In genomic region chr19:50167314-50167721, GRCh38 we compare ENCODE assay signal across 15 cellular contexts. TPM values are rescaled to one million over a fixed set of nuclear protein-coding genes. Genes with fewer than 3 reads are reported as not detected.
DNase-seq lines count a peak whose midpoint lies in the region; ATAC-seq and TF ChIP-seq lines count a peak whose summit lies in the region.
"Had no signal": no experiment of that assay in that cellular context is flagged by ENCODE, and none has a peak within 500 bp of the region (broad histone marks: within the 10 kb centered on the region; RNA-seq: fewer than 3 reads in every experiment).

No MANE protein-coding gene starts in this region.

- H3K4me2 ChIP-seq in neural cell (ENCODE audit: low read length) = no peak overlapping the region
- H3K4me2 ChIP-seq in hepatocyte = no peak overlapping the region
- H3K4me2 ChIP-seq in SK-N-SH = no peak overlapping the region

- TF ChIP-seq EP300 in neural cell (conservative IDR thresholded peaks at IDR 0.05; ENCODE audit: poor library complexity, severe bottlenecking) (no peak), SK-N-SH (IDR thresholded peaks at IDR 0.05; ENCODE audit: borderline replicate concordance in 1 of 2, low read depth in 1 of 2, low read length in 1 of 2) (no peak)

- H3F3A ChIP-seq in neural cell (ENCODE audit: insufficient read depth, low read length, poor library complexity, severe bottlenecking) (no peaks in the 10 kb centered on the region), SK-N-SH (replicated peaks; ENCODE audit: insufficient read depth) (no peaks in the 10 kb centered on the region)

- CTCF ChIA-PET in HEK293T (lab: Yijun Ruan, JAX) (interaction anchor here (0.7 kb wide), 1 partner anchor 628 kb away, joined by 3 read pairs; no protein-coding TSS in a partner anchor), SK-N-SH (lab: Yijun Ruan, JAX) (no interaction called here)

- H3K9ac ChIP-seq in neural cell (ENCODE audit: low read length) = no peak overlapping the region
- H3K9ac ChIP-seq in SK-N-SH = no peak overlapping the region

- H2AFZ ChIP-seq in neural cell (ENCODE audit: low read depth, low read length) (no peak overlapping the region), hepatocyte (no peak overlapping the region), SK-N-SH (ENCODE audit: low read depth) (no peak overlapping the region)

- TF ChIP-seq RAD21 in neural cell (conservative IDR thresholded peaks at IDR 0.05) = no peak
- TF ChIP-seq RAD21 in SK-N-SH (IDR thresholded peaks at IDR 0.05; ENCODE audit: low read length) = no peak

- H4K20me1 ChIP-seq in neural cell (ENCODE audit: insufficient read depth) (no peaks in the 10 kb centered on the region), hepatocyte (ENCODE audit: insufficient read depth, poor library complexity, severe bottlenecking) (no peaks in the 10 kb centered on the region), SK-N-SH (ENCODE audit: insufficient read depth) (no peaks in the 10 kb centered on the region)

- TF ChIP-seq CTCF in BE2C (IDR thresholded peaks at IDR 0.05; ENCODE audit: low read depth, low read length) = no peak
- TF ChIP-seq CTCF in VCaP (conservative IDR thresholded peaks at IDR 0.05) = no peak; the same call in 1 of the 2 replicates
- TF ChIP-seq CTCF in neural cell (IDR thresholded peaks at IDR 0.05; ENCODE audit: poor library complexity, severe bottlenecking) = peak; percentile 18
- no peak for TF ChIP-seq CTCF in hepatocyte (IDR thresholded peaks at IDR 0.05; ENCODE audit: poor library complexity)
- TF ChIP-seq CTCF in SK-N-SH (IDR thresholded peaks at IDR 0.05) = no peak

- H3K4me1 ChIP-seq in BE2C = no peaks in the 10 kb centered on the region
- no peaks in the 10 kb centered on the region for H3K4me1 ChIP-seq in hepatocyte (ENCODE audit: insufficient read depth)
- H3K4me1 ChIP-seq in SK-N-SH (ENCODE audit: control insufficient read depth in 1 of 2, insufficient read depth in 2 of 2, low read depth in 1 of 2, low read length in 1 of 2) = no peaks in the 10 kb centered on the region
- H3K4me1 ChIP-seq: testis had no signal

- no peak for ATAC-seq in HG02642 (IDR thresholded peaks at IDR 0.05; ENCODE audit: poor library complexity, unreplicated experiment)
- ATAC-seq: GM12878 had no signal

- no peaks in the 10 kb centered on the region for H3K36me3 ChIP-seq in BE2C
- H3K36me3 ChIP-seq in neural cell (ENCODE audit: insufficient read depth, low read length) = no peaks in the 10 kb centered on the region
- H3K36me3 ChIP-seq in hepatocyte (replicated peaks; ENCODE audit: insufficient read depth, low read depth) = no peaks in the 10 kb centered on the region
- no peaks in the 10 kb centered on the region for H3K36me3 ChIP-seq in SK-N-SH (replicated peaks in 1 of 2; ENCODE audit: control insufficient read depth in 1 of 2, insufficient read depth in 2 of 2, low read length in 1 of 2)
- H3K36me3 ChIP-seq: esophagus squamous epithelium had no signal

- no peaks in the 10 kb centered on the region for H3K79me2 ChIP-seq in neural cell (replicated peaks; ENCODE audit: insufficient read depth, low read length)
- no peaks in the 10 kb centered on the region for H3K79me2 ChIP-seq in hepatocyte
- no peaks in the 10 kb centered on the region for H3K79me2 ChIP-seq in SK-N-SH (ENCODE audit: insufficient read depth)

- no peaks in the 10 kb centered on the region for H3K9me2 ChIP-seq in neural cell (ENCODE audit: insufficient read depth, low read length)
- H3K9me2 ChIP-seq in hepatocyte (replicated peaks; ENCODE audit: insufficient read depth) = no peaks in the 10 kb centered on the region
- no peaks in the 10 kb centered on the region for H3K9me2 ChIP-seq in SK-N-SH

- H3K27ac ChIP-seq in VCaP (peak overlapping the region; percentile 51), neural cell (ENCODE audit: low read length) (peak overlapping the region; percentile 28), hepatocyte (no peak overlapping the region), SK-N-SH (ENCODE audit: low read depth in 2 of 2, low read length in 1 of 2) (no peak overlapping the region)
- H3K27ac ChIP-seq: testis had no signal

- no peaks in the 10 kb centered on the region for H3K9me3 ChIP-seq in BE2C
- H3K9me3 ChIP-seq in neural cell (ENCODE audit: low read length) = no peaks in the 10 kb centered on the region
- H3K9me3 ChIP-seq in hepatocyte (ENCODE audit: low read depth) = no peaks in the 10 kb centered on the region
- no peaks in the 10 kb centered on the region for H3K9me3 ChIP-seq in SK-N-SH
- H3K9me3 ChIP-seq: esophagus squamous epithelium, testis had no signal

- H3K27me3 ChIP-seq in BE2C (no peaks in the 10 kb centered on the region), neural cell (ENCODE audit: insufficient read depth, low read depth, low read length) (no peaks in the 10 kb centered on the region), hepatocyte (no peaks in the 10 kb centered on the region), SK-N-SH (ENCODE audit: insufficient read depth) (peaks cover 66% of the 10 kb centered on the region)
- H3K27me3 ChIP-seq: testis had no signal

- 70% methylated on average over 12 of the region's 12 CpGs for WGBS in hepatocyte (ENCODE audit: low lambda C conversion rate, missing lambda C conversion rate)
- 18% methylated on average over 12 of the region's 12 CpGs for WGBS in SK-N-SH (ENCODE audit: low lambda C conversion rate)

- POLR2A ChIA-PET in HEK293T (lab: Yijun Ruan, JAX) = no interaction called here
- POLR2A ChIA-PET in SK-N-SH (lab: Yijun Ruan, JAX) = no interaction called here

- no peak overlapping the region for H3K4me3 ChIP-seq in BE2C (ENCODE audit: low read depth, low read length)
- no peak overlapping the region for H3K4me3 ChIP-seq in neural cell (ENCODE audit: low read length)
- H3K4me3 ChIP-seq in hepatocyte = no peak overlapping the region
- no peak overlapping the region for H3K4me3 ChIP-seq in SK-N-SH (ENCODE audit: low read depth in 2 of 2, low read length in 1 of 2)
- H3K4me3 ChIP-seq: esophagus squamous epithelium, GM12878 had no signal

- DNase-seq in BE2C = peak; percentile 30
- DNase-seq in HEK293T (ENCODE audit: extremely low spot score) = peak; percentile 28
- DNase-seq in hepatocyte (ENCODE audit: low spot score) = no peak
- DNase-seq in SHP77 treated with DMSO at 0.1 percent for 48 hours (lab: John Stamatoyannopoulos, UW) = no peak
- DNase-seq in SK-N-SH = no peak
- DNase-seq: cortex of kidney; esophagus squamous epithelium; NCI-H82; stimulated activated CD4-positive, alpha-beta T cell treated with anti-CD3 and anti-CD28 coated beads, Interleukin-15, amount 100 ng/mL, for 24 hours; testis had no signal

TF ChIP-seq in HEK293T, 16 proteins besides CTCF, POLR2A, EP300 and RAD21:
- TF ChIP-seq ZNF384 (IDR thresholded peaks at IDR 0.05) (no peak), PKNOX1 (IDR thresholded peaks at IDR 0.05) (peak; percentile 27; the same call in 1 of the 2 replicates)

TF ChIP-seq in neural cell, 6 proteins besides CTCF, POLR2A, EP300 and RAD21 (continues in another document):
- TF ChIP-seq SMC3 (conservative IDR thresholded peaks at IDR 0.05; ENCODE audit: poor library complexity) (no peak), POLR2AphosphoS5 (IDR thresholded peaks at IDR 0.05) (no peak), MXI1 (conservative IDR thresholded peaks at IDR 0.05; ENCODE audit: poor library complexity, severe bottlenecking) (no peak)

TF ChIP-seq in SK-N-SH, 30 proteins besides CTCF, POLR2A, EP300 and RAD21:
- TF ChIP-seq IRF3 (IDR thresholded peaks at IDR 0.05; ENCODE audit: low read depth, low read length) (no peak), USF1 (IDR thresholded peaks at IDR 0.05; ENCODE audit: borderline replicate concordance, low read depth) (no peak), POLR2AphosphoS5 (IDR thresholded peaks at IDR 0.05; ENCODE audit: low read depth, low read length) (no peak), CHD2 (IDR thresholded peaks at IDR 0.05; ENCODE audit: low read length, partially characterized antibody) (no peak), MAX (IDR thresholded peaks at IDR 0.05; ENCODE audit: low read depth) (no peak), JUND (IDR thresholded peaks at IDR 0.05) (no peak)

RNA-seq across cellular contexts. Expression of gene IZUMO2, which starts 4.2 kb away (rescaled TPM):
- polyA plus RNA-seq in BE2C (2012; ENCODE audit: insufficient read depth, insufficient read length, low read depth) = not detected
- not detected in 2 replicates for polyA plus RNA-seq in neural cell
- polyA minus RNA-seq in neural cell = not detected in 2 replicates
- total RNA-seq in hepatocyte = not detected in 2 replicates
- not detected in 2 replicates for polyA plus RNA-seq in hepatocyte
- polyA plus RNA-seq in SK-N-SH (2012; rRNA removed) = not detected in 2 replicates
- polyA plus RNA-seq in SK-N-SH (2012; cell fraction: cytosol; rRNA removed) = not detected in 2 replicates
- not detected in 2 replicates for polyA plus RNA-seq in SK-N-SH (2012; cell fraction: nucleus; rRNA removed)
- total RNA-seq: esophagus squamous epithelium, GM12878, omental fat pad had no signal
- polyA plus RNA-seq: GM12878 had no signal

RNA-seq across cellular contexts. Expression of gene MYH14, which starts 36.1 kb away (rescaled TPM):
- not detected for polyA plus RNA-seq in BE2C (2012; ENCODE audit: insufficient read depth, insufficient read length, low read depth)
- polyA plus RNA-seq in neural cell (not detected in 2 replicates), hepatocyte (31.7 and 40.9 TPM in 2 replicates), SK-N-SH (2012; rRNA removed) (0.02 TPM in 1 of 2 replicates, not detected in the other)
- polyA minus RNA-seq in neural cell = under 0.01 and 0.23 TPM in 2 replicates
- 48.9 and 64.4 TPM in 2 replicates for total RNA-seq in hepatocyte
- 0.01 TPM in 1 of 2 replicates, not detected in the other for polyA plus RNA-seq in SK-N-SH (2012; cell fraction: cytosol; rRNA removed)
- 0.01 TPM in 1 of 2 replicates, not detected in the other for polyA plus RNA-seq in SK-N-SH (2012; cell fraction: nucleus; rRNA removed)

Comparison
In these comparisons a context has a peak if more than half of its experiments do, and no peak if none do; other contexts are left out.
1. DNase-seq: peak in BE2C (single experiment) and HEK293T (single experiment); none in hepatocyte (single experiment), SHP77 treated with DMSO at 0.1 percent for 48 hours (single experiment) and SK-N-SH (single experiment).
2. H3K27ac ChIP-seq: peak in VCaP (single experiment) and neural cell (single experiment); none in hepatocyte (single experiment) and SK-N-SH (0 of 2).
3. RNA of gene MYH14, which starts 36.1 kb away (polyA plus RNA-seq): 31.7 to 40.9 TPM in hepatocyte; 0.01 to 0.02 TPM in SK-N-SH and not detected in neural cell; every median in the first group is over 10 times any median in the second.